Comparison of ENCODE assay signal across 22 cellular contexts in genomic region chr22:47443836-47444745, GRCh38.
"Had no signal": no experiment of that assay in that cellular context is flagged by ENCODE, and none has a peak within 500 bp of the region (broad histone marks: within the 10 kb centered on the region; RNA-seq: fewer than 3 reads in every experiment).

No MANE protein-coding gene starts in this region.

- H3K27ac Mint-ChIP-seq: IgD-negative memory B cell had no signal

- H3K4me3 Mint-ChIP-seq: IgD-negative memory B cell had no signal

- H3K27ac ChIP-seq: KMS-11, RWPE1 had no signal

- DNase-seq: Kasumi-1, MM.1S, NCI-H1092 treated with DMSO at 0.1 percent for 48 hours, NCI-H1436, NCI-H187, NCI-H2029, NCI-H2081 treated with DMSO at 0.1 percent for 48 hours, NCI-H2171, NCI-H226, NCI-H446, NCI-H510A, NCI-H524 treated with DMSO at 0.1 percent for 48 hours, NCI-H69, NCI-H774, PC-3, SHP77, SK-N-SH had no signal

- H3K36me3 Mint-ChIP-seq: IgD-negative memory B cell had no signal

- ATAC-seq: K562, Panc1, PC-3 had no signal

- H3K4me3 ChIP-seq: K562 had no signal

- H3K9me3 ChIP-seq: SK-N-SH had no signal
